In the genomic region with DNA sequence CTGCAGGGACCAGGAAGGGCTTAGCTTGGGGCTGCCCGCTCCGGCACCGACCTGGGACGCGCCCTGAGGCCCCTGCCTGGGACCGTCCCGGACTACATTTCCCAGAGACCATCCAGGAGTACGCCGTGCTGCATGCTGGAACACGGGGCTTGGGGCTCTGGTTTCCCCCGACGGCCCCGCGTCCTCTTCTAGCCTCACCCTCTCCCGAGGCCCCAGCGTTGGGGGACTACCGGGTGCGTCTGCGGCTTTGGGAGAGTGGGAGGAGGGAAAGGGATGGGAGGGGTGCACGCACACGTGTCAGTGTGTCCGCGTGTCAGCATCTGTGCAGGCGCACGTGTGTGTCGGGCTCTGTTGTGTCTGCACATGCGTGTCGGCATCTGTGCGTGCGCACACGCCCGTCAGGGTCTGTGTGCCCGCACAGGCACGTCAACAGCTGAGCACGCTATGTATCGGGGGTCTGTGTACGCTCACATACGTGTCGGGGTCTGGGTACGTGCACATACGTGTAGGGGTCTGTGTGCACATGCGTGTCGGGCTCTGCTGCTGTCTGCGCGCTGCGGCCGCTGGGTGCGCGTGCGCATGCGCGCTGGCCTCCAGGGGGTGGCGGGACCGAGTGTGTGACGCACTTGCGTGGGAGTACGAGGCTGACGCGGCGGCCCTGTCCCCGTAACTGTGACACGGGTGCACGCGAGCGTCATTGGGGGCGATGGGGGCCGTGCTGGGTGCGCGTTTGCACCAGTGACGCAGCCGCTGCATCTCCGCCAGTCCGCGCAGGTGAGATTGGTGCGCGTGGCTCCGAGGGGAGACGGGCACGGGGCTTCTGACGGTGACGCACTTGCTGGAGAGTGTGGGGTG, we compare ENCODE assay signal across 1 cellular context.
TF ChIP-seq lines count a peak whose summit lies in the region.

TSS of gene ZNF331 (plus strand) at position 623 of the 855 bp plus-strand sequence. CDS start 31,232 bp downstream, outside the sequence.

TF ChIP-seq in SK-N-SH, 30 proteins besides CTCF, POLR2A, EP300 and RAD21 (continued from another document):
- TF ChIP-seq FOXM1 (IDR thresholded peaks at IDR 0.05; ENCODE audit: low read depth) (no peak), EZH2phosphoT487 (IDR thresholded peaks at IDR 0.05; ENCODE audit: borderline replicate concordance, low read depth) (no peak), NRF1 (IDR thresholded peaks at IDR 0.05; ENCODE audit: low read depth, low read length) (peak; percentile 77), SMC3 (IDR thresholded peaks at IDR 0.05; ENCODE audit: low read depth, low read length) (no peak), NFIC (IDR thresholded peaks at IDR 0.05; ENCODE audit: borderline replicate concordance) (no peak), ZBTB33 (IDR thresholded peaks at IDR 0.05; ENCODE audit: borderline replicate concordance, low read depth) (no peak), RCOR1 (IDR thresholded peaks at IDR 0.05; ENCODE audit: low read length) (no peak), FOXJ3 (CRISPR knock-in tag; IDR thresholded peaks at IDR 0.05) (0 out of 2 replicates have a peak, but pooled peaks have one; percentile 41), FOSL2 (IDR thresholded peaks at IDR 0.05; ENCODE audit: borderline replicate concordance, low read depth) (no peak), CHD2 (IDR thresholded peaks at IDR 0.05; ENCODE audit: low read length, partially characterized antibody) (no peak), TAF1 (IDR thresholded peaks at IDR 0.05; ENCODE audit: borderline replicate concordance, low read depth, low read length) (no peak), MXI1 (IDR thresholded peaks at IDR 0.05; ENCODE audit: low read depth, low read length) (peak; percentile 98), RXRA (IDR thresholded peaks at IDR 0.05; ENCODE audit: borderline replicate concordance, low read depth) (no peak), MEF2A (IDR thresholded peaks at IDR 0.05; ENCODE audit: borderline replicate concordance, low read depth) (no peak), POLR2AphosphoS5 (IDR thresholded peaks at IDR 0.05; ENCODE audit: low read depth, low read length) (peak; percentile 23; the same call in 1 of the 2 replicates)
- TF ChIP-seq, protein P1, sequence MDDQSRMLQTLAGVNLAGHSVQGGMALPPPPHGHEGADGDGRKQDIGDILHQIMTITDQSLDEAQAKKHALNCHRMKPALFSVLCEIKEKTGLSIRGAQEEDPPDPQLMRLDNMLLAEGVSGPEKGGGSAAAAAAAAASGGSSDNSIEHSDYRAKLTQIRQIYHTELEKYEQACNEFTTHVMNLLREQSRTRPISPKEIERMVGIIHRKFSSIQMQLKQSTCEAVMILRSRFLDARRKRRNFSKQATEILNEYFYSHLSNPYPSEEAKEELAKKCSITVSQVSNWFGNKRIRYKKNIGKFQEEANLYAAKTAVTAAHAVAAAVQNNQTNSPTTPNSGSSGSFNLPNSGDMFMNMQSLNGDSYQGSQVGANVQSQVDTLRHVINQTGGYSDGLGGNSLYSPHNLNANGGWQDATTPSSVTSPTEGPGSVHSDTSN (IDR thresholded peaks at IDR 0.05), result no peak
TF ChIP-seq in SK-N-SH: peak in this region for 5.
